In genomic region chr5:138659121-138659520, GRCh38 we compare ENCODE assay signal across 19 cellular contexts.
DNase-seq lines count a peak whose midpoint lies in the region; ATAC-seq, FAIRE-seq and TF ChIP-seq lines count a peak whose summit lies in the region.
"Had no signal": no experiment of that assay in that cellular context is flagged by ENCODE, and none has a peak within 500 bp of the region (broad histone marks: within the 10 kb centered on the region; RNA-seq: fewer than 3 reads in every experiment).

No MANE protein-coding gene starts in this region.

- DNase-seq in cardiac septum (ENCODE audit: low spot score) (peak; percentile 56), left ventricle myocardium inferior (no peak), kidney (peak; percentile 58), sciatic nerve (ENCODE audit: low spot score) (peak; percentile 22)
- DNase-seq: MV-4-11, NCI-H1105 treated with DMSO at 0.1 percent for 48 hours, NCI-H1694, NCI-H2081, NCI-H2171, NCI-H524 treated with DMSO at 0.1 percent for 48 hours, PC-3, SHP77 had no signal

- H3K27ac ChIP-seq in left ventricle myocardium inferior (replicated peaks) = no peak overlapping the region
- no peak overlapping the region for H3K27ac ChIP-seq in kidney (ENCODE audit: low read depth in 2 of 2, low read length in 2 of 2)
- H3K27ac ChIP-seq: A549 had no signal

- no peaks in the 10 kb centered on the region for H3K27me3 ChIP-seq in left ventricle myocardium inferior (ENCODE audit: low read depth)

- intact Hi-C loops in cardiac septum (cut with DNase I) = no loop called here
- intact Hi-C loops in left ventricle myocardium inferior (cut with micrococcal nuclease) = no loop called here
- intact Hi-C loops in kidney (cut with DNase I) = no loop called here
- intact Hi-C loops in sciatic nerve (cut with DNase I) = no loop called here

- no peak for FAIRE-seq in kidney (lab: Jason Lieb, UNC)
- FAIRE-seq: A549, G401.6, GM12892, H54 had no signal

- no peak overlapping the region for H3K9ac ChIP-seq in kidney (ENCODE audit: low read length in 2 of 2)

- H3K9me3 ChIP-seq in left ventricle myocardium inferior (replicated peaks) (no peaks in the 10 kb centered on the region), kidney (ENCODE audit: control insufficient read depth in 1 of 2, low read length in 2 of 2) (no peaks in the 10 kb centered on the region)
- H3K9me3 ChIP-seq: A549 had no signal

- H3K36me3 ChIP-seq in left ventricle myocardium inferior (no peaks in the 10 kb centered on the region), kidney (ENCODE audit: control insufficient read depth in 1 of 2, insufficient read depth in 2 of 2, low read length in 2 of 2) (no peaks in the 10 kb centered on the region)

- no peak for ATAC-seq in sciatic nerve
- ATAC-seq in HG03571 (IDR thresholded peaks at IDR 0.05; ENCODE audit: unreplicated experiment) = no peak
- ATAC-seq in GM19035 (IDR thresholded peaks at IDR 0.05; ENCODE audit: unreplicated experiment) = no peak
- no peak for ATAC-seq in GM21825 (IDR thresholded peaks at IDR 0.05; ENCODE audit: unreplicated experiment)
- ATAC-seq: A549, PC-3 had no signal

- no peak for TF ChIP-seq CTCF in left ventricle myocardium inferior (IDR thresholded peaks at IDR 0.05; ENCODE audit: borderline replicate concordance)
- no peak for TF ChIP-seq CTCF in kidney (IDR thresholded peaks at IDR 0.05; ENCODE audit: borderline replicate concordance, extremely low read depth, insufficient read depth)

- H3K4me1 ChIP-seq in left ventricle myocardium inferior = peaks cover 46% of the 10 kb centered on the region
- no peaks in the 10 kb centered on the region for H3K4me1 ChIP-seq in kidney (ENCODE audit: control insufficient read depth in 1 of 2, insufficient read depth in 1 of 2, low read depth in 1 of 2, low read length in 2 of 2)
- H3K4me1 ChIP-seq: A549 had no signal

- H3K4me3 ChIP-seq in left ventricle myocardium inferior (no peak overlapping the region), kidney (ENCODE audit: low read length in 2 of 2) (no peak overlapping the region)
- H3K4me3 ChIP-seq: A549 had no signal
